ENCODE assay signal across 14 cellular contexts in genomic region chr4:41189076-41189475, GRCh38.
A peak's percentile ranks its signal among the peaks of the same experiment; 100 is the strongest.
DNase-seq lines count a peak whose midpoint lies in the region; ATAC-seq and FAIRE-seq lines count a peak whose summit lies in the region.
"Had no signal": no experiment of that assay in that cellular context is flagged by ENCODE, and none has a peak within 500 bp of the region (broad histone marks: within the 10 kb centered on the region; RNA-seq: fewer than 3 reads in every experiment).

No MANE protein-coding gene starts in this region.

- peak; percentile 41 for FAIRE-seq in GM18507 (lab: Jason Lieb, UNC)

- no peak for DNase-seq in GM18507 (ENCODE audit: extremely low spot score, insufficient read length, low read depth)
- DNase-seq in kidney glomerular epithelial cell (lab: John Stamatoyannopoulos, UW), result peak; percentile 39
- no peak for DNase-seq in GM03348 (ENCODE audit: low spot score)
- DNase-seq in NCI-H1092 (lab: John Stamatoyannopoulos, UW), result no peak
- DNase-seq in activated CD8-positive, alpha-beta memory T cell treated with anti-CD3 and anti-CD28 coated beads, Interleukin-2, amount 50 U/mL, for 48 hours, result no peak
- no peak for DNase-seq in central memory CD4-positive, alpha-beta T cell
- DNase-seq: activated CD4-positive, alpha-beta T cell treated with anti-CD3 and anti-CD28 coated beads, Interleukin-2, amount 10 ng/mL, durations not matched to agents 7 days and 5 days; activated gamma-delta T cell treated with Interleukin-2 at 50 U/mL for 16 hours; amniotic stem cell; effector CD4-positive, alpha-beta T cell; Kasumi-1 had no signal

- peak; percentile 38 for ATAC-seq in HG02588 (IDR thresholded peaks at IDR 0.05; ENCODE audit: unreplicated experiment)
- peak; percentile 51 for ATAC-seq in HG03469 (IDR thresholded peaks at IDR 0.05; ENCODE audit: unreplicated experiment)
- ATAC-seq: stimulated activated memory B cell treated with anti-CD40 and anti-IgM and Interleukin-4, amounts not matched to agents 10 μg/mL and 1 μg/mL and 100 μg/mL, for 72 hours had no signal
